Comparison of ENCODE assay signal across 1 cellular context in genomic region chr17:77869665-77870132, GRCh38.
TF ChIP-seq lines count a peak whose summit lies in the region.

No MANE protein-coding gene starts in this region.

TF ChIP-seq in GM12878, 131 proteins besides CTCF, POLR2A, EP300 and RAD21 (continued from another document and continues in another):
- no peak; the same call in 1 of the 2 replicates for TF ChIP-seq ZNF687 (IDR thresholded peaks at IDR 0.05)
- TF ChIP-seq STAT3 (IDR thresholded peaks at IDR 0.05; ENCODE audit: low read depth, low read length) = peak; percentile 55; the same call in 1 of the 2 replicates
- no peak for TF ChIP-seq CEBPZ (IDR thresholded peaks at IDR 0.05; ENCODE audit: low read depth, low read length)
- TF ChIP-seq ZZZ3 (IDR thresholded peaks at IDR 0.05; ENCODE audit: control insufficient read depth, insufficient read length, low read depth) = no peak
- TF ChIP-seq BHLHE40 (IDR thresholded peaks at IDR 0.05; ENCODE audit: borderline replicate concordance in 1 of 2, low read depth in 2 of 2, low read length in 1 of 2) = peak; percentile 95 to 97
- no peak for TF ChIP-seq ZNF384 (IDR thresholded peaks at IDR 0.05; ENCODE audit: borderline replicate concordance, low read depth, low read length)
- peak; percentile 99 for TF ChIP-seq SPI1 (IDR thresholded peaks at IDR 0.05; ENCODE audit: borderline replicate concordance, insufficient read depth, low read depth, low read length)
- peak; percentile 9; the same call in 1 of the 2 replicates for TF ChIP-seq YY1 (IDR thresholded peaks at IDR 0.05; ENCODE audit: low read depth, low read length)
- TF ChIP-seq LARP7 (IDR thresholded peaks at IDR 0.05) = no peak
- TF ChIP-seq BRCA1 (IDR thresholded peaks at IDR 0.05; ENCODE audit: low read depth, low read length) = no peak
- no peak for TF ChIP-seq HDGF (IDR thresholded peaks at IDR 0.05)
- peak; percentile 96 for TF ChIP-seq IRF4 (IDR thresholded peaks at IDR 0.05; ENCODE audit: low read depth, low read length)
- 0 out of 2 replicates have a peak, but pooled peaks have one; percentile 32 for TF ChIP-seq ATF2 (IDR thresholded peaks at IDR 0.05; ENCODE audit: low read length)
- TF ChIP-seq MYC (IDR thresholded peaks at IDR 0.05; ENCODE audit: insufficient read depth, insufficient read length, insufficient replicate concordance, low read length, severe bottlenecking) = no peak
- peak; percentile 94 for TF ChIP-seq NR2F1 (conservative IDR thresholded peaks at IDR 0.05)
- no peak for TF ChIP-seq HCFC1 (IDR thresholded peaks at IDR 0.05; ENCODE audit: low read length)
- TF ChIP-seq MAX (IDR thresholded peaks at IDR 0.05; ENCODE audit: low read depth, low read length) = 0 out of 2 replicates have a peak, but pooled peaks have one; percentile 42
- no peak for TF ChIP-seq ASH2L (IDR thresholded peaks at IDR 0.05; ENCODE audit: borderline replicate concordance, low read depth)
- TF ChIP-seq ZNF592 (IDR thresholded peaks at IDR 0.05) = no peak
- no peak; the same call in none of the 2 replicates for TF ChIP-seq RAD51 (IDR thresholded peaks at IDR 0.05)
- TF ChIP-seq USF2 (IDR thresholded peaks at IDR 0.05; ENCODE audit: borderline replicate concordance, low read depth, low read length) = no peak
- peak; percentile 39 for TF ChIP-seq SP1 (IDR thresholded peaks at IDR 0.05; ENCODE audit: low read depth, low read length)
- no peak for TF ChIP-seq ZBED1 (IDR thresholded peaks at IDR 0.05; ENCODE audit: borderline replicate concordance)
- peak; percentile 76 for TF ChIP-seq BCL11A (IDR thresholded peaks at IDR 0.05; ENCODE audit: low read depth, low read length)
- TF ChIP-seq TCF7 (IDR thresholded peaks at IDR 0.05; ENCODE audit: borderline replicate concordance) = no peak
- no peak for TF ChIP-seq TARDBP (IDR thresholded peaks at IDR 0.05; ENCODE audit: borderline replicate concordance)
- no peak for TF ChIP-seq ZNF207 (IDR thresholded peaks at IDR 0.05; ENCODE audit: borderline replicate concordance)
- TF ChIP-seq BCL3 (IDR thresholded peaks at IDR 0.05; ENCODE audit: borderline replicate concordance, insufficient read depth, low read depth, low read length, poor library complexity, severe bottlenecking) = peak; percentile 36
- peak; percentile 76; the same call in 1 of the 2 replicates for TF ChIP-seq MXI1 (IDR thresholded peaks at IDR 0.05; ENCODE audit: low read depth, low read length)
- no peak for TF ChIP-seq ATF3 (IDR thresholded peaks at IDR 0.05; ENCODE audit: borderline replicate concordance, extremely low read depth, low read depth, low read length)
- peak; percentile 49; the same call in 1 of the 2 replicates for TF ChIP-seq SIN3A (IDR thresholded peaks at IDR 0.05; ENCODE audit: low read depth, low read length)
- TF ChIP-seq WRNIP1 (IDR thresholded peaks at IDR 0.05; ENCODE audit: borderline replicate concordance, low read depth, low read length) = peak; percentile 64; the same call in 1 of the 2 replicates
- no peak for TF ChIP-seq SUPT20H (IDR thresholded peaks at IDR 0.05; ENCODE audit: borderline replicate concordance, control insufficient read depth, low read depth, low read length)
- TF ChIP-seq NR2C1 (IDR thresholded peaks at IDR 0.05) = peak; percentile 14; the same call in 1 of the 2 replicates
- TF ChIP-seq ZBTB11 (CRISPR knock-in tag; IDR thresholded peaks at IDR 0.05) = no peak
- no peak for TF ChIP-seq ZNF24 (IDR thresholded peaks at IDR 0.05)
- no peak for TF ChIP-seq IRF3 (IDR thresholded peaks at IDR 0.05)
- peak; percentile 89 for TF ChIP-seq EED (IDR thresholded peaks at IDR 0.05; ENCODE audit: low read depth)
- TF ChIP-seq NBN (IDR thresholded peaks at IDR 0.05) = peak; percentile 88
- TF ChIP-seq SMARCA5 (IDR thresholded peaks at IDR 0.05) = peak; percentile 84
